ENCODE assay signal across 20 cellular contexts in genomic region chr1:239237912-239238311, GRCh38.
"Had no signal": no experiment of that assay in that cellular context is flagged by ENCODE, and none has a peak within 500 bp of the region (broad histone marks: within the 10 kb centered on the region; RNA-seq: fewer than 3 reads in every experiment).

No MANE protein-coding gene starts in this region.

- H3K27ac ChIP-seq: brain microvascular endothelial cell, epithelial cell of prostate, gastrocnemius medialis, hepatocyte, lower lobe of right lung, parathyroid adenoma, skin epidermis, stomach had no signal

- DNase-seq: activated CD4-positive, alpha-beta T cell treated with anti-CD3 and anti-CD28 coated beads for 1 hour; activated CD4-positive, alpha-beta T cell treated with anti-CD3 and anti-CD28 coated beads, Interleukin-2, amount 50 U/mL, for 48 hours; activated CD8-positive, alpha-beta memory T cell treated with anti-CD3 and anti-CD28 coated beads, Interleukin-2, amount 10 ng/mL, durations not matched to agents 7 days and 5 days; activated effector memory CD4-positive, alpha-beta T cell treated with Interleukin-2 at 50 U/mL for 16 hours; activated T-cell treated with anti-CD3 and anti-CD28 coated beads, Interleukin-2, amount 50 U/mL, for 24 hours; amniotic stem cell; brain microvascular endothelial cell; effector memory CD4-positive, alpha-beta T cell; gastrocnemius medialis; immature natural killer cell; left cardiac atrium; lower lobe of right lung; midbrain; stimulated activated CD4-positive, alpha-beta T cell treated with anti-CD3 and anti-CD28 coated beads, Interleukin-4, amount 100 ng/mL, for 4 hours; stomach had no signal

- H3K4me3 Mint-ChIP-seq: activated CD8-positive, alpha-beta memory T cell treated with anti-CD3 and anti-CD28 coated beads, Interleukin-2, amount 10 ng/mL, durations not matched to agents 7 days and 5 days; activated naive CD4-positive, alpha-beta T cell treated with anti-CD3 and anti-CD28 coated beads, Interleukin-2, amount 50 U/mL, for 24 hours; activated T-cell treated with anti-CD3 and anti-CD28 coated beads, Interleukin-2, amount 50 U/mL, for 24 hours; immature natural killer cell had no signal

- H3K4me1 Mint-ChIP-seq: activated CD8-positive, alpha-beta memory T cell treated with anti-CD3 and anti-CD28 coated beads, Interleukin-2, amount 10 ng/mL, durations not matched to agents 7 days and 5 days; activated naive CD4-positive, alpha-beta T cell treated with anti-CD3 and anti-CD28 coated beads, Interleukin-2, amount 50 U/mL, for 24 hours; immature natural killer cell had no signal

- H3K36me3 ChIP-seq: brain microvascular endothelial cell, gastrocnemius medialis, lower lobe of right lung, stomach had no signal

- H3K27me3 Mint-ChIP-seq: activated CD8-positive, alpha-beta memory T cell treated with anti-CD3 and anti-CD28 coated beads, Interleukin-2, amount 10 ng/mL, durations not matched to agents 7 days and 5 days; activated naive CD4-positive, alpha-beta T cell treated with anti-CD3 and anti-CD28 coated beads, Interleukin-2, amount 50 U/mL, for 24 hours; activated T-cell treated with anti-CD3 and anti-CD28 coated beads, Interleukin-2, amount 50 U/mL, for 24 hours had no signal

- H3K79me2 ChIP-seq: hepatocyte, parathyroid adenoma had no signal

- H3K4me3 ChIP-seq: gastrocnemius medialis, hepatocyte, lower lobe of right lung, skin epidermis, stomach had no signal

- H3K4me2 ChIP-seq: hepatocyte had no signal

- H3K36me3 Mint-ChIP-seq: activated CD8-positive, alpha-beta memory T cell treated with anti-CD3 and anti-CD28 coated beads, Interleukin-2, amount 10 ng/mL, durations not matched to agents 7 days and 5 days; activated naive CD4-positive, alpha-beta T cell treated with anti-CD3 and anti-CD28 coated beads, Interleukin-2, amount 50 U/mL, for 24 hours; immature natural killer cell had no signal

- H3K9ac ChIP-seq: parathyroid adenoma had no signal

- H3K9me3 Mint-ChIP-seq: activated naive CD4-positive, alpha-beta T cell treated with anti-CD3 and anti-CD28 coated beads, Interleukin-2, amount 50 U/mL, for 24 hours had no signal

- H3K4me1 ChIP-seq: gastrocnemius medialis, lower lobe of right lung, parathyroid adenoma had no signal

- H3K27ac Mint-ChIP-seq: activated CD8-positive, alpha-beta memory T cell treated with anti-CD3 and anti-CD28 coated beads, Interleukin-2, amount 10 ng/mL, durations not matched to agents 7 days and 5 days; activated naive CD4-positive, alpha-beta T cell treated with anti-CD3 and anti-CD28 coated beads, Interleukin-2, amount 50 U/mL, for 24 hours; activated T-cell treated with anti-CD3 and anti-CD28 coated beads, Interleukin-2, amount 50 U/mL, for 24 hours; immature natural killer cell had no signal

- H2AFZ ChIP-seq: hepatocyte, parathyroid adenoma had no signal

- H3K9me3 ChIP-seq: gastrocnemius medialis, lower lobe of right lung, stomach had no signal

- H3K27me3 ChIP-seq: brain microvascular endothelial cell, gastrocnemius medialis, hepatocyte, stomach had no signal
